Comparison of ENCODE assay signal across 29 cellular contexts in the genomic region with DNA sequence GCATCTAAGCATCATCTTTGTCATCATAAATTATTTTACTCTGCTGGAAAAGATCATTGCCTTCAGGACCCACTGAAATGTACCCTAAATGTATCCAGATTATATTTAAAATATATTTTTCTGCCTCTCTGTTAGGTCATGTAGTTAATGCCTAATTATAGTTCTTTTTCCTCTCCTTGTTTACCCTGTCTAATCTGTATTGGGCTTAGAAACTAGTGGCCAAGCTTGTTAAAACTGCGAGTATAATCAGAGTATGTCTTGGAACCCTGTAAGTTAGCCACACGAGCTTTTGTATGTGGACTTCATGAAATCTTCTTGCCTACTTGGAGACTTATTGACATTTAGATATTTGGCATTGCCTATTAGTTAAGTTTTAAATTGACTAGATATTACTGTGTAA.
"Had no signal": no experiment of that assay in that cellular context is flagged by ENCODE, and none has a peak within 500 bp of the region (broad histone marks: within the 10 kb centered on the region; RNA-seq: fewer than 3 reads in every experiment).

No MANE protein-coding gene starts in this region.

- H3K27me3 Mint-ChIP-seq: stimulated activated memory B cell treated with anti-CD40 and anti-IgM and Interleukin-4, amounts not matched to agents 10 μg/mL and 1 μg/mL and 100 μg/mL, for 72 hours; stimulated activated naive B cell treated with anti-CD40 and anti-IgM and Interleukin-4, amounts not matched to agents 10 μg/mL and 1 μg/mL and 100 μg/mL, for 72 hours; stimulated activated naive CD8-positive, alpha-beta T cell treated with anti-CD3 and anti-CD28 coated beads, Interleukin-15, amount 100 ng/mL, for 72 hours; stimulated activated naive CD8-positive, alpha-beta T cell treated with anti-CD3 and anti-CD28 coated beads, Interleukin-15, Interleukin-2, amounts not matched to agents 100 ng/mL and 50 ng/mL, for 24 hours; type B pancreatic cell had no signal

- DNase-seq: stimulated activated CD4-positive, alpha-beta T cell treated with anti-CD3 and anti-CD28 coated beads, Interleukin-2, amount 100 ng/mL, for 48 hours; stimulated activated CD4-positive, alpha-beta T cell treated with anti-CD3 and anti-CD28 coated beads, Interleukin-4, amount 100 ng/mL, for 1 hour; stimulated activated CD4-positive, alpha-beta T cell treated with anti-CD3 and anti-CD28 coated beads, Interleukin-4, amount 100 ng/mL, for 24 hours; stimulated activated CD4-positive, alpha-beta T cell treated with anti-CD3 and anti-CD28 coated beads, Interleukin-4, amount 100 ng/mL, for 4 hours; stimulated activated CD8-positive, alpha-beta memory T cell treated with anti-CD3 and anti-CD28 coated beads, Interleukin-4, amount 100 ng/mL, for 48 hours; stimulated activated naive B cell treated with anti-CD40 and anti-IgM and Interleukin-4, amounts not matched to agents 10 μg/mL and 1 μg/mL and 100 μg/mL, for 72 hours; stimulated activated naive CD4-positive, alpha-beta T cell; stimulated activated naive CD4-positive, alpha-beta T cell treated with Interleukin-2 at 50 U/mL for 16 hours; stimulated activated naive CD8-positive, alpha-beta T cell treated with anti-CD3 and anti-CD28 coated beads, Interleukin-15, amount 100 ng/mL, for 72 hours; stimulated activated naive CD8-positive, alpha-beta T cell treated with anti-CD3 and anti-CD28 coated beads, Interleukin-15, Interleukin-2, amounts not matched to agents 100 U/mL and 50 U/mL, for 24 hours; stomach; substantia nigra; testis; thyroid gland; tibial artery; transverse colon; trophoblast cell; upper lobe of left lung; upper lobe of right lung; uterus had no signal

- H3K27ac Mint-ChIP-seq: stimulated activated effector memory CD8-positive, alpha-beta T cell treated with anti-CD3 and anti-CD28 coated beads, Interleukin-12 subunit alpha, Interleukin-12 subunit beta, amount 100 ng/mL, for 72 hours; stimulated activated memory B cell treated with anti-CD40 and anti-IgM and Interleukin-4, amounts not matched to agents 10 μg/mL and 1 μg/mL and 100 μg/mL, for 72 hours; stimulated activated naive B cell treated with anti-CD40 and anti-IgM and Interleukin-4, amounts not matched to agents 10 μg/mL and 1 μg/mL and 100 μg/mL, for 72 hours; stimulated activated naive CD8-positive, alpha-beta T cell treated with anti-CD3 and anti-CD28 coated beads, Interleukin-15, amount 100 ng/mL, for 72 hours; stimulated activated naive CD8-positive, alpha-beta T cell treated with anti-CD3 and anti-CD28 coated beads, Interleukin-15, Interleukin-2, amounts not matched to agents 100 ng/mL and 50 ng/mL, for 24 hours; type B pancreatic cell had no signal

- H3K4me3 ChIP-seq: stomach, suprapubic skin, testis, thoracic aorta, thyroid gland, tibial artery, tibial nerve, transverse colon, upper lobe of left lung, upper lobe of right lung, uterus, vagina had no signal

- H3K4me1 ChIP-seq: suprapubic skin, testis, thyroid gland, tibial artery, tibial nerve, upper lobe of left lung, upper lobe of right lung, uterus, vagina had no signal

- H3K9me3 ChIP-seq: stomach, suprapubic skin, testis, thoracic aorta, thyroid gland, tibial artery, tibial nerve, transverse colon, upper lobe of left lung, upper lobe of right lung, uterus, vagina had no signal

- H3K27ac ChIP-seq: stomach, suprapubic skin, testis, thoracic aorta, thyroid gland, tibial artery, tibial nerve, transverse colon, upper lobe of left lung, upper lobe of right lung, uterus, vagina had no signal

- H3K36me3 Mint-ChIP-seq: stimulated activated effector memory CD8-positive, alpha-beta T cell treated with anti-CD3 and anti-CD28 coated beads, Interleukin-12 subunit alpha, Interleukin-12 subunit beta, amount 100 ng/mL, for 72 hours; type B pancreatic cell had no signal

- ATAC-seq: stimulated activated effector memory CD8-positive, alpha-beta T cell treated with anti-CD3 and anti-CD28 coated beads, Interleukin-12 subunit alpha, Interleukin-12 subunit beta, amount 100 ng/mL, for 72 hours; stimulated activated memory B cell treated with anti-CD40 and anti-IgM and Interleukin-4, amounts not matched to agents 10 μg/mL and 1 μg/mL and 100 μg/mL, for 72 hours; stimulated activated naive B cell treated with anti-CD40 and anti-IgM and Interleukin-4, amounts not matched to agents 10 μg/mL and 1 μg/mL and 100 μg/mL, for 72 hours; stimulated activated naive CD8-positive, alpha-beta T cell treated with anti-CD3 and anti-CD28 coated beads, Interleukin-15, amount 100 ng/mL, for 72 hours; stimulated activated naive CD8-positive, alpha-beta T cell treated with anti-CD3 and anti-CD28 coated beads, Interleukin-15, Interleukin-2, amounts not matched to agents 100 U/mL and 50 U/mL, for 24 hours; upper lobe of right lung had no signal

- H3K36me3 ChIP-seq: stomach, suprapubic skin, thoracic aorta, thyroid gland, tibial artery, tibial nerve, transverse colon, upper lobe of left lung, upper lobe of right lung, uterus, vagina had no signal

- H3K9me3 Mint-ChIP-seq: stimulated activated effector memory CD8-positive, alpha-beta T cell treated with anti-CD3 and anti-CD28 coated beads, Interleukin-12 subunit alpha, Interleukin-12 subunit beta, amount 100 ng/mL, for 72 hours; stimulated activated memory B cell treated with anti-CD40 and anti-IgM and Interleukin-4, amounts not matched to agents 10 μg/mL and 1 μg/mL and 100 μg/mL, for 72 hours; stimulated activated naive B cell treated with anti-CD40 and anti-IgM and Interleukin-4, amounts not matched to agents 10 μg/mL and 1 μg/mL and 100 μg/mL, for 72 hours; stimulated activated naive CD8-positive, alpha-beta T cell treated with anti-CD3 and anti-CD28 coated beads, Interleukin-15, amount 100 ng/mL, for 72 hours; stimulated activated naive CD8-positive, alpha-beta T cell treated with anti-CD3 and anti-CD28 coated beads, Interleukin-15, Interleukin-2, amounts not matched to agents 100 ng/mL and 50 ng/mL, for 24 hours; type B pancreatic cell had no signal

- H3K27me3 ChIP-seq: stomach, suprapubic skin, testis, thyroid gland, tibial artery, tibial nerve, transverse colon, upper lobe of left lung, upper lobe of right lung, uterus, vagina had no signal

- H3K4me1 Mint-ChIP-seq: stimulated activated effector memory CD8-positive, alpha-beta T cell treated with anti-CD3 and anti-CD28 coated beads, Interleukin-12 subunit alpha, Interleukin-12 subunit beta, amount 100 ng/mL, for 72 hours; stimulated activated memory B cell treated with anti-CD40 and anti-IgM and Interleukin-4, amounts not matched to agents 10 μg/mL and 1 μg/mL and 100 μg/mL, for 72 hours; stimulated activated naive B cell treated with anti-CD40 and anti-IgM and Interleukin-4, amounts not matched to agents 10 μg/mL and 1 μg/mL and 100 μg/mL, for 72 hours; stimulated activated naive CD8-positive, alpha-beta T cell treated with anti-CD3 and anti-CD28 coated beads, Interleukin-15, amount 100 ng/mL, for 72 hours had no signal

- H3K4me3 Mint-ChIP-seq: stimulated activated effector memory CD8-positive, alpha-beta T cell treated with anti-CD3 and anti-CD28 coated beads, Interleukin-12 subunit alpha, Interleukin-12 subunit beta, amount 100 ng/mL, for 72 hours; stimulated activated memory B cell treated with anti-CD40 and anti-IgM and Interleukin-4, amounts not matched to agents 10 μg/mL and 1 μg/mL and 100 μg/mL, for 72 hours; stimulated activated naive B cell treated with anti-CD40 and anti-IgM and Interleukin-4, amounts not matched to agents 10 μg/mL and 1 μg/mL and 100 μg/mL, for 72 hours; stimulated activated naive CD8-positive, alpha-beta T cell treated with anti-CD3 and anti-CD28 coated beads, Interleukin-15, amount 100 ng/mL, for 72 hours; stimulated activated naive CD8-positive, alpha-beta T cell treated with anti-CD3 and anti-CD28 coated beads, Interleukin-15, Interleukin-2, amounts not matched to agents 100 ng/mL and 50 ng/mL, for 24 hours; type B pancreatic cell had no signal

- FAIRE-seq: urothelium cell line had no signal
